1 cellular context compared by ENCODE assay signal in genomic region chr11:73201888-73202810, GRCh38.
TF ChIP-seq lines count a peak whose summit lies in the region.

No MANE protein-coding gene starts in this region.

TF ChIP-seq in K562, 482 proteins besides CTCF, POLR2A, EP300 and RAD21 (continued from another document):
- TF ChIP-seq, protein P1, sequence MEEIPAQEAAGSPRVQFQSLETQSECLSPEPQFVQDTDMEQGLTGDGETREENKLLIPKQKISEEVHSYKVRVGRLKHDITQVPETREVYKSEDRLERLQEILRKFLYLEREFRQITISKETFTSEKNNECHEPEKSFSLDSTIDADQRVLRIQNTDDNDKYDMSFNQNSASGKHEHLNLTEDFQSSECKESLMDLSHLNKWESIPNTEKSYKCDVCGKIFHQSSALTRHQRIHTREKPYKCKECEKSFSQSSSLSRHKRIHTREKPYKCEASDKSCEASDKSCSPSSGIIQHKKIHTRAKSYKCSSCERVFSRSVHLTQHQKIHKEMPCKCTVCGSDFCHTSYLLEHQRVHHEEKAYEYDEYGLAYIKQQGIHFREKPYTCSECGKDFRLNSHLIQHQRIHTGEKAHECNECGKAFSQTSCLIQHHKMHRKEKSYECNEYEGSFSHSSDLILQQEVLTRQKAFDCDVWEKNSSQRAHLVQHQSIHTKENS (CRISPR knock-in tag; IDR thresholded peaks at IDR 0.05), result no peak
- TF ChIP-seq DPF2 (IDR thresholded peaks at IDR 0.05) (peak; percentile 17; the same call in 1 of the 2 replicates), ZNF444 (CRISPR knock-in tag; IDR thresholded peaks at IDR 0.05) (no peak), HEY1 (CRISPR knock-in tag; IDR thresholded peaks at IDR 0.05; ENCODE audit: borderline replicate concordance) (no peak), CEBPG (CRISPR knock-in tag; IDR thresholded peaks at IDR 0.05) (no peak), CEBPG (tag; conservative IDR thresholded peaks at IDR 0.05 in 1 of 2, IDR thresholded peaks at IDR 0.05 in 1 of 2) (no peak), TAL1 (IDR thresholded peaks at IDR 0.05) (peak; percentile 58; the same call in 1 of the 2 replicates), HDAC2 (IDR thresholded peaks at IDR 0.05) (no peak), ARID1B (IDR thresholded peaks at IDR 0.05) (peak; percentile 66), DDX20 (tag; IDR thresholded peaks at IDR 0.05; ENCODE audit: low read depth) (no peak), SAFB (IDR thresholded peaks at IDR 0.05; ENCODE audit: borderline replicate concordance, low read depth, low read length) (no peak), PTBP1 (IDR thresholded peaks at IDR 0.05; ENCODE audit: low read depth, low read length) (no peak), MCM5 (IDR thresholded peaks at IDR 0.05; ENCODE audit: low read depth) (no peak)
- TF ChIP-seq, protein P2, sequence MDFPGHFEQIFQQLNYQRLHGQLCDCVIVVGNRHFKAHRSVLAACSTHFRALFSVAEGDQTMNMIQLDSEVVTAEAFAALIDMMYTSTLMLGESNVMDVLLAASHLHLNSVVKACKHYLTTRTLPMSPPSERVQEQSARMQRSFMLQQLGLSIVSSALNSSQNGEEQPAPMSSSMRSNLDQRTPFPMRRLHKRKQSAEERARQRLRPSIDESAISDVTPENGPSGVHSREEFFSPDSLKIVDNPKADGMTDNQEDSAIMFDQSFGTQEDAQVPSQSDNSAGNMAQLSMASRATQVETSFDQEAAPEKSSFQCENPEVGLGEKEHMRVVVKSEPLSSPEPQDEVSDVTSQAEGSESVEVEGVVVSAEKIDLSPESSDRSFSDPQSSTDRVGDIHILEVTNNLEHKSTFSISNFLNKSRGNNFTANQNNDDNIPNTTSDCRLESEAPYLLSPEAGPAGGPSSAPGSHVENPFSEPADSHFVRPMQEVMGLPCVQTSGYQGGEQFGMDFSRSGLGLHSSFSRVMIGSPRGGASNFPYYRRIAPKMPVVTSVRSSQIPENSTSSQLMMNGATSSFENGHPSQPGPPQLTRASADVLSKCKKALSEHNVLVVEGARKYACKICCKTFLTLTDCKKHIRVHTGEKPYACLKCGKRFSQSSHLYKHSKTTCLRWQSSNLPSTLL (IDR thresholded peaks at IDR 0.05), result no peak
